ENCODE assay signal across 8 cellular contexts in genomic region chr16:71412270-71413160, GRCh38. TPM values are rescaled to one million over a fixed set of nuclear protein-coding genes. Genes with fewer than 3 reads are reported as not detected.
DNase-seq lines count a peak whose midpoint lies in the region; ATAC-seq and TF ChIP-seq lines count a peak whose summit lies in the region.

No MANE protein-coding gene starts in this region.

- H3K4me1 ChIP-seq in Loucy (ENCODE audit: insufficient read depth, low read length, poor library complexity, severe bottlenecking) (no peaks in the 10 kb centered on the region), SJSA1 (replicated peaks) (0 out of 2 replicates have a peak, but pooled peaks cover 3% of the 10 kb centered on the region), transverse colon (peaks cover 0 to 8% (median 0%) of the 10 kb centered on the region in 4 donors)

- H3K36me3 ChIP-seq in Loucy (ENCODE audit: insufficient read depth, low read length), result no peaks in the 10 kb centered on the region
- no peaks in the 10 kb centered on the region for H3K36me3 ChIP-seq in SJSA1
- H3K36me3 ChIP-seq in transverse colon, result no peaks in the 10 kb centered on the region

- in situ Hi-C loops in transverse colon (cut with MboI; ENCODE audit: low pct_ligation_motif_present in 1 of 4, low pct_unique_long_range_greater_than_20kb in 1 of 4, low sequenced_read_pairs in 3 of 4), result loop anchor here in 3 of 4 donors (5.0 to 25.0 kb wide), 3 partner anchors 85 to 202 kb away; no protein-coding TSS in a partner anchor

- no peaks in the 10 kb centered on the region for H3K79me2 ChIP-seq in Loucy (ENCODE audit: insufficient read depth, low read length)

- intact Hi-C loops in transverse colon (cut with DNase I; ENCODE audit: low total_unique reads), result loop anchor here (5.0 kb wide), 1 partner anchor 85 kb away; no protein-coding TSS in a partner anchor

- H3K9me3 ChIP-seq in Loucy (ENCODE audit: insufficient read depth, low read depth, low read length) (no peaks in the 10 kb centered on the region), SJSA1 (replicated peaks) (no peaks in the 10 kb centered on the region), transverse colon (no peaks in the 10 kb centered on the region)

- H3K9me2 ChIP-seq in Loucy (replicated peaks; ENCODE audit: low read depth, low read length), result no peaks in the 10 kb centered on the region

- no peak overlapping the region for H3K4me2 ChIP-seq in Loucy (ENCODE audit: low read depth, low read length, poor library complexity, severe bottlenecking)

- peak overlapping the region; percentile 40 for H2AFZ ChIP-seq in Loucy (ENCODE audit: low read length)

- H3K27ac ChIP-seq in SJSA1, result no peak overlapping the region
- H3K27ac ChIP-seq in transverse colon, result no peak overlapping the region

- TF ChIP-seq CTCF in Loucy (conservative IDR thresholded peaks at IDR 0.05; ENCODE audit: low read length) (peak; percentile 96), omental fat pad (IDR thresholded peaks at IDR 0.05) (peak in 2 of 3 donors; percentile 40 to 48), transverse colon (IDR thresholded peaks at IDR 0.05) (peak; percentile 85 to 89 (median 87))

- no peak for TF ChIP-seq EP300 in transverse colon (IDR thresholded peaks at IDR 0.05; ENCODE audit: low read depth)

- no peak overlapping the region for H3K9ac ChIP-seq in Loucy (ENCODE audit: low read depth, low read length, poor library complexity, severe bottlenecking)

- DNase-seq in A172 (ENCODE audit: low spot score) (peak; percentile 86), SJSA1 (ENCODE audit: low read depth in 1 of 2, low spot score in 2 of 2) (peak; percentile 59 to 68), glomerular visceral epithelial cell (ENCODE audit: extremely low spot score) (peak; percentile 65), omental fat pad (ENCODE audit: low spot score) (peak; percentile 46), transverse colon (peak; percentile 71)
- peak; percentile 60 for DNase-seq in activated naive CD4-positive, alpha-beta T cell treated with Interleukin-2 at 50 U/mL for 16 hours

- H3K4me3 ChIP-seq in Loucy (ENCODE audit: low read length, poor library complexity, severe bottlenecking) (no peak overlapping the region), SJSA1 (no peak overlapping the region), transverse colon (no peak overlapping the region)

- H3F3A ChIP-seq in Loucy (ENCODE audit: low read depth), result no peaks in the 10 kb centered on the region

- H4K20me1 ChIP-seq in Loucy (ENCODE audit: insufficient read depth, low read length, poor library complexity, severe bottlenecking), result no peaks in the 10 kb centered on the region

- ATAC-seq in GM18511 (IDR thresholded peaks at IDR 0.05; ENCODE audit: unreplicated experiment), result peak; percentile 61
- ATAC-seq in omental fat pad (ENCODE audit: low FRiP score), result peak; percentile 55

- TF ChIP-seq POLR2A in transverse colon (IDR thresholded peaks at IDR 0.05), result no peak

- WGBS in transverse colon (ENCODE audit: low coverage in 1 of 2), 2 donors, result 8% methylated on average over 24 of the region's 24 CpGs; no CpG with 5 or more reads in 1 of the 2 donors

- no peaks in the 10 kb centered on the region for H3K27me3 ChIP-seq in Loucy (ENCODE audit: insufficient read depth, low read length, poor library complexity, severe bottlenecking)
- peaks cover 20% of the 10 kb centered on the region for H3K27me3 ChIP-seq in SJSA1 (replicated peaks)
- H3K27me3 ChIP-seq in transverse colon, result peaks cover 21% of the 10 kb centered on the region

RNA-seq across cellular contexts. Expression of gene TLE7, which starts 29.3 kb away (rescaled TPM):
- total RNA-seq in A172 (2014; rRNA removed; shearing (Covaris generic)), result not detected in 2 replicates
- total RNA-seq in SJSA1 (2014; rRNA removed; shearing (Covaris generic)), result not detected in 2 replicates
- total RNA-seq in omental fat pad (not detected), transverse colon (not detected)

RNA-seq across cellular contexts. Expression of gene ZNF23, which starts 49.5 kb away (rescaled TPM):
- 10.1 and 16.3 TPM in 2 replicates for total RNA-seq in A172 (2014; rRNA removed; shearing (Covaris generic))
- 8.6 and 17.6 TPM in 2 replicates for total RNA-seq in SJSA1 (2014; rRNA removed; shearing (Covaris generic))
- total RNA-seq in omental fat pad (10 to 100 TPM in 1 of 4 donors, 1 to 10 TPM in 3; 4.1 to 10.1 (median 7.3) TPM), transverse colon (10 to 100 TPM in 1 of 4 donors, 1 to 10 TPM in 3; 5.0 to 12.2 (median 7.0) TPM)

RNA-seq across cellular contexts. Expression of gene CALB2, which starts 54.0 kb away (rescaled TPM):
- 2.6 and 5.2 TPM in 2 replicates for total RNA-seq in A172 (2014; rRNA removed; shearing (Covaris generic))
- total RNA-seq in SJSA1 (2014; rRNA removed; shearing (Covaris generic)), result 50.4 and 55.0 TPM in 2 replicates
- 100 to 1,000 TPM in 2 of 4 donors, 10 to 100 TPM in 2; 15.0 to 148 (median 105) TPM for total RNA-seq in omental fat pad
- 1 to 10 TPM in 3 of 4 donors, not detected in 1; 2.0 to 4.0 (median 4.0) TPM for total RNA-seq in transverse colon

Comparison
In these comparisons a context has a peak if more than half of its experiments do, and no peak if none do; other contexts are left out.
1. CTCF ChIP-seq: peak in every context shown above with its lines; median percentile 96 in Loucy; 87 in transverse colon; 44 in omental fat pad.